ENCODE assay signal across 10 cellular contexts in genomic region chr6:11460837-11461661, GRCh38.
DNase-seq lines count a peak whose midpoint lies in the region; ATAC-seq, FAIRE-seq and TF ChIP-seq lines count a peak whose summit lies in the region.
"Had no signal": no experiment of that assay in that cellular context is flagged by ENCODE, and none has a peak within 500 bp of the region (broad histone marks: within the 10 kb centered on the region; RNA-seq: fewer than 3 reads in every experiment).

No MANE protein-coding gene starts in this region.

- intact Hi-C loops in Right ventricle myocardium superior (cut with DNase I) (no loop called here), esophagus muscularis mucosa (cut with DNase I) (no loop called here)

- no peaks in the 10 kb centered on the region for H3K9me3 Mint-ChIP-seq in activated naive CD8-positive, alpha-beta T cell (ENCODE audit: low read depth)

- H3K4me3 Mint-ChIP-seq in activated naive CD8-positive, alpha-beta T cell, result peak overlapping the region; percentile 84

- ATAC-seq in GM19455 (IDR thresholded peaks at IDR 0.05; ENCODE audit: unreplicated experiment) (peak; percentile 70), HG03135 (IDR thresholded peaks at IDR 0.05; ENCODE audit: unreplicated experiment) (peak; percentile 73), Right ventricle myocardium superior (ENCODE audit: poor library complexity) (no peak)

- H3K27me3 ChIP-seq in WERI-Rb-1 (ENCODE audit: insufficient read depth, low read depth, severe bottlenecking) (no peaks in the 10 kb centered on the region), esophagus muscularis mucosa (no peaks in the 10 kb centered on the region)

- H3K4me3 ChIP-seq in WERI-Rb-1 (ENCODE audit: low read depth, low read length) (no peak overlapping the region), esophagus muscularis mucosa (no peak overlapping the region)

- H3K27ac Mint-ChIP-seq in activated naive CD8-positive, alpha-beta T cell, result peak overlapping the region; percentile 96

- peaks cover 0 to 4% (median 0%) of the 10 kb centered on the region in 4 donors for H3K4me1 ChIP-seq in esophagus muscularis mucosa

- TF ChIP-seq CTCF in WERI-Rb-1 (IDR thresholded peaks at IDR 0.05; ENCODE audit: low read depth, low read length) (no peak), esophagus muscularis mucosa (IDR thresholded peaks at IDR 0.05) (no peak)

- peaks cover under 1% of the 10 kb centered on the region for H3K36me3 Mint-ChIP-seq in activated naive CD8-positive, alpha-beta T cell

- H3K27me3 Mint-ChIP-seq in activated naive CD8-positive, alpha-beta T cell, result no peaks in the 10 kb centered on the region

- TF ChIP-seq POLR2A in GM12892 (IDR thresholded peaks at IDR 0.05; ENCODE audit: low read depth, low read length) (no peak), esophagus muscularis mucosa (IDR thresholded peaks at IDR 0.05; ENCODE audit: low read depth) (no peak)

- 79% methylated on average over 7 of the region's 7 CpGs for WGBS in esophagus muscularis mucosa

- H3K4me1 Mint-ChIP-seq in activated naive CD8-positive, alpha-beta T cell (ENCODE audit: low read depth), result peaks cover 33% of the 10 kb centered on the region

- peaks cover 3% of the 10 kb centered on the region for H3K9me3 ChIP-seq in WERI-Rb-1 (ENCODE audit: severe bottlenecking)
- no peaks in the 10 kb centered on the region for H3K9me3 ChIP-seq in esophagus muscularis mucosa

- H3K36me3 ChIP-seq in WERI-Rb-1 (no peaks in the 10 kb centered on the region), esophagus muscularis mucosa (no peaks in the 10 kb centered on the region)

- no peak overlapping the region for H3K27ac ChIP-seq in WERI-Rb-1
- no peak overlapping the region for H3K27ac ChIP-seq in esophagus muscularis mucosa (replicated peaks in 1 of 4)

- peak; percentile 92 for FAIRE-seq in GM12892 (lab: Jason Lieb, UNC)
- FAIRE-seq: endometrium had no signal

- TF ChIP-seq EP300 in esophagus muscularis mucosa (IDR thresholded peaks at IDR 0.05), result no peak

- no peak for DNase-seq in GM12892 (ENCODE audit: insufficient read length)
- no peak for DNase-seq in dedifferentiated amniotic fluid mesenchymal stem cell (ENCODE audit: extremely low spot score)
- no peak for DNase-seq in WERI-Rb-1
- DNase-seq in Right ventricle myocardium superior, result no peak
- DNase-seq in esophagus muscularis mucosa (ENCODE audit: extremely low spot score), result no peak
- DNase-seq: NCI-H2171 treated with DMSO at 0.1 percent for 48 hours had no signal
